ENCODE assay signal across 9 cellular contexts in the genomic region with DNA sequence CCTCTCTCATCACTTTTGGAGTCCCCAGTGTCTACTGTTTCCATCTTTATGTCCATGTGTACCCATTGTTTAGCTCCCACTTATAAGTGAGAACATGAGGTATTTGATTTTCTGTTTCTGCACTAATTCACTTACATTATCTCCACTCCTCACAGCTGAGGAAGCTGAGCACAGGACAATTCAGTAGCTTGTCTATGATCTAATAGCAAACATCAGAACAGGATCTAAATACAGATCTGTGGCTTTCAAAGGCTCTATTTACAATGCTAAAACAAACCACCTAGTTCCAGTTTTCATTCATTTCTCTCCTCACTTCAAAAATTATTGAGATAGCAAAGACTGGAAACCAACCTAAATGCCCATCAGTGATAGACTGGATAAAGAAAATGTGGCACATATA.
"Had no signal": no experiment of that assay in that cellular context is flagged by ENCODE, and none has a peak within 500 bp of the region (broad histone marks: within the 10 kb centered on the region; RNA-seq: fewer than 3 reads in every experiment).

No MANE protein-coding gene starts in this region.

- H3K27ac ChIP-seq: GM23248 had no signal

- H3K4me1 Mint-ChIP-seq: GM23338, H9 had no signal

- H3K4me1 ChIP-seq: HAP-1 had no signal

- H3K9me3 Mint-ChIP-seq: GM23338, H9 had no signal

- H2AFZ ChIP-seq: GM23248, GM23338 had no signal

- H3K9ac ChIP-seq: GM23248 had no signal

- H3K4me3 ChIP-seq: GM23248, GM23338, HAP-1 had no signal

- H3K4me2 ChIP-seq: GM23338 had no signal

- H3K9me3 ChIP-seq: HAP-1 had no signal

- ATAC-seq: GM23338, HCT116 had no signal

- H3K4me3 Mint-ChIP-seq: GM23338, H9, HFFc6 had no signal

- H3K27ac Mint-ChIP-seq: GM23338, H9, HFFc6 had no signal

- H3K36me3 ChIP-seq: HAP-1 had no signal

- DNase-seq: GM23248, GOT3, H7, H9, HCEC 1CT, HFFc6 had no signal
